In genomic region chr2:68214381-68214780, GRCh38 we compare ENCODE assay signal across 15 cellular contexts. TPM values are rescaled to one million over a fixed set of nuclear protein-coding genes. Genes with fewer than 3 reads are reported as not detected.
DNase-seq lines count a peak whose midpoint lies in the region; ATAC-seq and TF ChIP-seq lines count a peak whose summit lies in the region.
"Had no signal": no experiment of that assay in that cellular context is flagged by ENCODE, and none has a peak within 500 bp of the region (broad histone marks: within the 10 kb centered on the region; RNA-seq: fewer than 3 reads in every experiment).

No MANE protein-coding gene starts in this region.

- no peak overlapping the region for H3K27ac ChIP-seq in heart left ventricle
- H3K27ac ChIP-seq: hepatocyte, PC-9, VCaP had no signal

- H3K9me3 ChIP-seq in heart left ventricle, result no peaks in the 10 kb centered on the region

- whole genome bisulfite sequencing in heart left ventricle, 4 donors, result 78 to 92% (median 89%) methylated on average over 5 of the region's 5 CpGs

- H3K4me1 Mint-ChIP-seq in natural killer cell, result peaks cover 69 to 71% of the 10 kb centered on the region in 2 donors
- H3K4me1 Mint-ChIP-seq in natural killer cell treated with Interleukin-12 subunit alpha and Interleukin-12 subunit beta and Interleukin-15 and Interleukin-18, amount 100 ng/mL, for 72 hours (ENCODE audit: low read depth in 2 of 2), result peaks cover 44 to 65% of the 10 kb centered on the region in 2 donors

- no peak for TF ChIP-seq CTCF in natural killer cell (IDR thresholded peaks at IDR 0.05)
- TF ChIP-seq CTCF in heart left ventricle (IDR thresholded peaks at IDR 0.05), result no peak

- no peak for TF ChIP-seq POLR2A in heart left ventricle (IDR thresholded peaks at IDR 0.05)

- H3K27ac Mint-ChIP-seq in natural killer cell, result peak overlapping the region; percentile 76 to 78
- H3K27ac Mint-ChIP-seq in natural killer cell treated with Interleukin-12 subunit alpha and Interleukin-12 subunit beta and Interleukin-15 and Interleukin-18, amount 100 ng/mL, for 72 hours, result peak overlapping the region in 1 of 2 donors; percentile 31

- no peaks in the 10 kb centered on the region for H3K27me3 ChIP-seq in heart left ventricle
- H3K27me3 ChIP-seq: hepatocyte had no signal

- H3K36me3 ChIP-seq in heart left ventricle, result peaks cover 0 to 39% (median 11%) of the 10 kb centered on the region in 9 donors

- no peak overlapping the region for H3K4me3 Mint-ChIP-seq in natural killer cell
- H3K4me3 Mint-ChIP-seq in natural killer cell treated with Interleukin-12 subunit alpha and Interleukin-12 subunit beta and Interleukin-15 and Interleukin-18, amount 100 ng/mL, for 72 hours, result no peak overlapping the region
- H3K4me3 Mint-ChIP-seq: activated naive CD8-positive, alpha-beta T cell had no signal

- no peaks in the 10 kb centered on the region for H3K27me3 Mint-ChIP-seq in natural killer cell (ENCODE audit: low read depth in 2 of 2)
- H3K27me3 Mint-ChIP-seq in natural killer cell treated with Interleukin-12 subunit alpha and Interleukin-12 subunit beta and Interleukin-15 and Interleukin-18, amount 100 ng/mL, for 72 hours, result no peaks in the 10 kb centered on the region
- H3K27me3 Mint-ChIP-seq: activated naive CD8-positive, alpha-beta T cell had no signal

- no peak for ATAC-seq in natural killer cell
- no peak for ATAC-seq in natural killer cell treated with Interleukin-12 subunit alpha and Interleukin-12 subunit beta and Interleukin-15 and Interleukin-18, amount 100 ng/mL, for 72 hours
- ATAC-seq in HG02588 (IDR thresholded peaks at IDR 0.05; ENCODE audit: unreplicated experiment), result peak; percentile 92
- ATAC-seq in HG03442 (IDR thresholded peaks at IDR 0.05; ENCODE audit: unreplicated experiment), result peak; percentile 68
- no peak for ATAC-seq in heart left ventricle
- no peak for ATAC-seq in stimulated activated naive CD8-positive, alpha-beta T cell treated with anti-CD3 and anti-CD28 coated beads, Interleukin-15, Interleukin-2, amounts not matched to agents 100 U/mL and 50 U/mL, for 24 hours

- intact Hi-C loops in natural killer cell (cut with micrococcal nuclease) (no loop called here), heart left ventricle (cut with DNase I) (no loop called here)

- no peaks in the 10 kb centered on the region for H3K36me3 Mint-ChIP-seq in natural killer cell
- H3K36me3 Mint-ChIP-seq in natural killer cell treated with Interleukin-12 subunit alpha and Interleukin-12 subunit beta and Interleukin-15 and Interleukin-18, amount 100 ng/mL, for 72 hours, result peaks cover 12% of the 10 kb centered on the region

- H3K4me3 ChIP-seq in heart left ventricle, result no peak overlapping the region
- H3K4me3 ChIP-seq: hepatocyte, PC-9 had no signal

- H3K9me3 Mint-ChIP-seq in natural killer cell, result no peaks in the 10 kb centered on the region
- no peaks in the 10 kb centered on the region for H3K9me3 Mint-ChIP-seq in natural killer cell treated with Interleukin-12 subunit alpha and Interleukin-12 subunit beta and Interleukin-15 and Interleukin-18, amount 100 ng/mL, for 72 hours

- DNase-seq in natural killer cell, result no peak
- no peak for DNase-seq in natural killer cell treated with Interleukin-12 subunit alpha and Interleukin-12 subunit beta and Interleukin-15 and Interleukin-18, amount 100 ng/mL, for 72 hours (ENCODE audit: low spot score)
- DNase-seq in NCI-H748 treated with DMSO at 0.1 percent for 48 hours (lab: John Stamatoyannopoulos, UW), result no peak
- no peak for DNase-seq in heart left ventricle
- no peak for DNase-seq in NK-92 treated with Interleukin-12 subunit alpha and Interleukin-12 subunit beta, amount 100 ng/mL, for 24 hours (lab: John Stamatoyannopoulos, UW)
- DNase-seq in stimulated activated naive CD8-positive, alpha-beta T cell treated with anti-CD3 and anti-CD28 coated beads, Interleukin-15, Interleukin-2, amounts not matched to agents 100 U/mL and 50 U/mL, for 24 hours, result no peak
- DNase-seq: ACHN, NCI-H1105, PC-9, small intestine had no signal

- peaks cover 0 to 58% (median 40%) of the 10 kb centered on the region in 12 donors for H3K4me1 ChIP-seq in heart left ventricle

RNA-seq across cellular contexts. Expression of gene PPP3R1, which starts 38.0 kb away (rescaled TPM):
- total RNA-seq in natural killer cell (10 to 100 TPM; 77.8 to 86.2 (median 79.9) TPM), heart left ventricle (10 to 100 TPM; 13.8 to 50.9 (median 35.3) TPM)
- 10 to 100 TPM; 85.9 to 90.7 TPM for total RNA-seq in natural killer cell treated with Interleukin-12 subunit alpha and Interleukin-12 subunit beta and Interleukin-15 and Interleukin-18, amount 100 ng/mL, for 72 hours
- 10 to 100 TPM; 13.4 to 22.6 TPM for polyA plus RNA-seq in heart left ventricle

RNA-seq across cellular contexts. Expression of gene PNO1, which starts 56.7 kb away (rescaled TPM):
- total RNA-seq in natural killer cell (10 to 100 TPM; 19.4 to 25.1 (median 25.0) TPM), heart left ventricle (10 to 100 TPM in 3 of 9 donors, 1 to 10 TPM in 6; 6.6 to 11.3 (median 8.8) TPM)
- total RNA-seq in natural killer cell treated with Interleukin-12 subunit alpha and Interleukin-12 subunit beta and Interleukin-15 and Interleukin-18, amount 100 ng/mL, for 72 hours, result 10 to 100 TPM; 21.1 to 33.3 TPM
- 10 to 100 TPM in 1 of 2 donors, 1 to 10 TPM in 1; 4.5 to 20.1 TPM for polyA plus RNA-seq in heart left ventricle

Comparison
In these comparisons a context has a peak if more than half of its experiments do, and no peak if none do; other contexts are left out.
1. ATAC-seq: peak in HG02588 (single experiment) and HG03442 (single experiment); none in natural killer cell (0 of 3), natural killer cell treated with Interleukin-12 subunit alpha and Interleukin-12 subunit beta and Interleukin-15 and Interleukin-18, amount 100 ng/mL, for 72 hours (0 of 2), heart left ventricle (0 of 4) and stimulated activated naive CD8-positive, alpha-beta T cell treated with anti-CD3 and anti-CD28 coated beads, Interleukin-15, Interleukin-2, amounts not matched to agents 100 U/mL and 50 U/mL, for 24 hours (single experiment).